9 cellular contexts compared by ENCODE assay signal in genomic region chr22:46652930-46653331, GRCh38. TPM values are rescaled to one million over a fixed set of nuclear protein-coding genes. Genes with fewer than 3 reads are reported as not detected.
DNase-seq lines count a peak whose midpoint lies in the region; ATAC-seq and TF ChIP-seq lines count a peak whose summit lies in the region.
"Had no signal": no experiment of that assay in that cellular context is flagged by ENCODE, and none has a peak within 500 bp of the region (broad histone marks: within the 10 kb centered on the region; RNA-seq: fewer than 3 reads in every experiment).

No MANE protein-coding gene starts in this region.

- no peaks in the 10 kb centered on the region for H3K36me3 Mint-ChIP-seq in activated CD4-positive, alpha-beta T cell treated with anti-CD3 and anti-CD28 coated beads for 36 hours (ENCODE audit: low read depth)
- H3K36me3 Mint-ChIP-seq in activated CD4-positive, alpha-beta T cell treated with anti-CD3 and anti-CD28 coated beads, Interleukin-2, amount 10 ng/mL, durations not matched to agents 7 days and 5 days (ENCODE audit: low read depth), result peaks cover 2% of the 10 kb centered on the region

- H3K36me3 ChIP-seq in adrenal gland (replicated peaks in 1 of 2), result no peaks in the 10 kb centered on the region
- peaks cover 0 to 13% (median under 1%) of the 10 kb centered on the region in 4 donors for H3K36me3 ChIP-seq in stomach

- H3K27ac ChIP-seq in adrenal gland, result peak overlapping the region; percentile 11 to 87 (median 23)
- H3K27ac ChIP-seq in stomach, result peak overlapping the region in 4 of 5 donors; percentile 27 to 65 (median 57)

- H3K9me3 Mint-ChIP-seq in activated CD4-positive, alpha-beta T cell treated with anti-CD3 and anti-CD28 coated beads for 36 hours (ENCODE audit: low read depth), result no peaks in the 10 kb centered on the region
- H3K9me3 Mint-ChIP-seq in activated CD4-positive, alpha-beta T cell treated with anti-CD3 and anti-CD28 coated beads, Interleukin-2, amount 10 ng/mL, durations not matched to agents 7 days and 5 days, result peaks cover 4% of the 10 kb centered on the region

- H3K27ac Mint-ChIP-seq in activated CD4-positive, alpha-beta T cell treated with anti-CD3 and anti-CD28 coated beads for 36 hours, result peak overlapping the region; percentile 84
- H3K27ac Mint-ChIP-seq in activated CD4-positive, alpha-beta T cell treated with anti-CD3 and anti-CD28 coated beads, Interleukin-2, amount 10 ng/mL, durations not matched to agents 7 days and 5 days, result no peak overlapping the region
- H3K27ac Mint-ChIP-seq: dendritic cell treated with granulocyte-macrophage colony-stimulating factor and Interleukin-4, amounts not matched to agents 40 ng/mL and 50 ng/mL, for 4 days had no signal

- H3K27me3 Mint-ChIP-seq in activated CD4-positive, alpha-beta T cell treated with anti-CD3 and anti-CD28 coated beads for 36 hours, result no peaks in the 10 kb centered on the region
- H3K27me3 Mint-ChIP-seq in activated CD4-positive, alpha-beta T cell treated with anti-CD3 and anti-CD28 coated beads, Interleukin-2, amount 10 ng/mL, durations not matched to agents 7 days and 5 days, result no peaks in the 10 kb centered on the region
- H3K27me3 Mint-ChIP-seq: dendritic cell treated with granulocyte-macrophage colony-stimulating factor and Interleukin-4, amounts not matched to agents 40 ng/mL and 50 ng/mL, for 4 days had no signal

- peaks cover 29% of the 10 kb centered on the region for H3K4me1 Mint-ChIP-seq in activated CD4-positive, alpha-beta T cell treated with anti-CD3 and anti-CD28 coated beads for 36 hours
- H3K4me1 Mint-ChIP-seq in activated CD4-positive, alpha-beta T cell treated with anti-CD3 and anti-CD28 coated beads, Interleukin-2, amount 10 ng/mL, durations not matched to agents 7 days and 5 days, result peaks cover 17% of the 10 kb centered on the region

- CTCF ChIA-PET in activated CD4-positive, alpha-beta T cell treated with anti-CD3 and anti-CD28 coated beads for 36 hours (lab: Charles Lee), result interaction anchor here (0.7 to 0.9 kb wide), 2 partner anchors 86 to 89 kb away, joined by 3 to 4 read pairs; no protein-coding TSS in a partner anchor
- CTCF ChIA-PET in activated CD4-positive, alpha-beta T cell treated with anti-CD3 and anti-CD28 coated beads, Interleukin-2, amount 10 ng/mL, durations not matched to agents 7 days and 5 days (lab: Charles Lee), result interaction anchor here (0.6 to 2.7 kb wide), 2 partner anchors 64 to 89 kb away, joined by 3 to 8 read pairs; no protein-coding TSS in a partner anchor

- no peak for TF ChIP-seq CTCF in adrenal gland (IDR thresholded peaks at IDR 0.05)
- TF ChIP-seq CTCF in stomach (IDR thresholded peaks at IDR 0.05), result no peak

- TF ChIP-seq POLR2A in adrenal gland (IDR thresholded peaks at IDR 0.05) (no peak), stomach (IDR thresholded peaks at IDR 0.05) (no peak)

- H3K4me3 Mint-ChIP-seq in activated CD4-positive, alpha-beta T cell treated with anti-CD3 and anti-CD28 coated beads for 36 hours, result no peak overlapping the region
- no peak overlapping the region for H3K4me3 Mint-ChIP-seq in activated CD4-positive, alpha-beta T cell treated with anti-CD3 and anti-CD28 coated beads, Interleukin-2, amount 10 ng/mL, durations not matched to agents 7 days and 5 days
- H3K4me3 Mint-ChIP-seq: dendritic cell treated with granulocyte-macrophage colony-stimulating factor and Interleukin-4, amounts not matched to agents 40 ng/mL and 50 ng/mL, for 4 days had no signal

- H3K27me3 ChIP-seq in adrenal gland, result no peaks in the 10 kb centered on the region
- H3K27me3 ChIP-seq in stomach, result no peaks in the 10 kb centered on the region

- no peak for ATAC-seq in activated CD4-positive, alpha-beta T cell treated with anti-CD3 and anti-CD28 coated beads for 36 hours
- ATAC-seq in GM18498 (IDR thresholded peaks at IDR 0.05; ENCODE audit: unreplicated experiment) (no peak), GM19328 (IDR thresholded peaks at IDR 0.05; ENCODE audit: unreplicated experiment) (no peak)

- intact Hi-C loops in activated CD4-positive, alpha-beta T cell treated with anti-CD3 and anti-CD28 coated beads for 36 hours (cut with DNase I, micrococcal nuclease), result no loop called here
- intact Hi-C loops in adrenal gland (cut with DNase I) (loop anchor here in 1 of 2 donors (10.0 kb wide), 1 partner anchor 78 kb away; no protein-coding TSS in a partner anchor), stomach (cut with DNase I; ENCODE audit: low total_unique reads) (no loop called here)

- WGBS in adrenal gland, 4 donors, result 62 to 72% (median 70%) methylated on average over 10 to 22 of the region's 22 CpGs
- WGBS in stomach, 5 donors, result 50 to 76% (median 74%) methylated on average over 13 to 22 of the region's 22 CpGs

- TF ChIP-seq EP300 in stomach (IDR thresholded peaks at IDR 0.05), result no peak

- H3K4me1 ChIP-seq in adrenal gland (replicated peaks in 1 of 2) (peaks cover 18 to 39% of the 10 kb centered on the region in 2 donors), stomach (peaks cover 41 to 58% (median 47%) of the 10 kb centered on the region in 4 donors)

- no peak for DNase-seq in activated CD4-positive, alpha-beta T cell treated with anti-CD3 and anti-CD28 coated beads for 36 hours
- DNase-seq in activated CD4-positive, alpha-beta T cell treated with anti-CD3 and anti-CD28 coated beads, Interleukin-2, amount 10 ng/mL, durations not matched to agents 7 days and 5 days, result no peak
- DNase-seq in adrenal gland (peak in 3 of 7 donors; percentile 41 to 74 (median 56)), iris pigment epithelial cell (ENCODE audit: low read depth) (peak; percentile 46), stomach (no peak), activated gamma-delta T cell treated with Interleukin-2 at 50 U/mL for 16 hours (no peak)

- H3K9me3 ChIP-seq in adrenal gland (replicated peaks in 1 of 3), result no peaks in the 10 kb centered on the region
- H3K9me3 ChIP-seq in stomach, result no peaks in the 10 kb centered on the region

- H3K4me3 ChIP-seq in adrenal gland (no peak overlapping the region), stomach (peak overlapping the region in 1 of 4 donors; percentile 19)

- POLR2A ChIA-PET in activated CD4-positive, alpha-beta T cell treated with anti-CD3 and anti-CD28 coated beads for 36 hours (lab: Charles Lee), result interaction anchor here (0.9 kb wide), 1 partner anchor 15 kb away, joined by 5 read pairs; no protein-coding TSS in a partner anchor
- POLR2A ChIA-PET in activated CD4-positive, alpha-beta T cell treated with anti-CD3 and anti-CD28 coated beads, Interleukin-2, amount 10 ng/mL, durations not matched to agents 7 days and 5 days (lab: Charles Lee), result no interaction called here

RNA-seq across cellular contexts. Expression of gene GRAMD4, which starts 32.7 kb away (rescaled TPM):
- 10 to 100 TPM; 25.7 to 40.7 TPM for total RNA-seq in activated CD4-positive, alpha-beta T cell treated with anti-CD3 and anti-CD28 coated beads for 36 hours
- total RNA-seq in activated CD4-positive, alpha-beta T cell treated with anti-CD3 and anti-CD28 coated beads, Interleukin-2, amount 10 ng/mL, durations not matched to agents 7 days and 5 days, result 10 to 100 TPM; 40.8 to 43.2 TPM
- total RNA-seq in adrenal gland, result 100 to 1,000 TPM in 3 of 8 donors, 10 to 100 TPM in 5; 38.8 to 241 (median 80.6) TPM
- 10 to 100 TPM; 18.4 to 93.7 (median 39.0) TPM for polyA plus RNA-seq in adrenal gland
- 100 to 1,000 TPM in 1 of 5 donors, 10 to 100 TPM in 4; 20.5 to 452 (median 30.9) TPM for total RNA-seq in stomach
- polyA plus RNA-seq in stomach, result 10 to 100 TPM in 2 of 3 donors, 1 to 10 TPM in 1; 7.4 to 14.3 (median 13.7) TPM
